18 cellular contexts compared by ENCODE assay signal in genomic region chr4:20520901-20521300, GRCh38.
A peak's percentile ranks its signal among the peaks of the same experiment; 100 is the strongest.
DNase-seq lines count a peak whose midpoint lies in the region; ATAC-seq, FAIRE-seq and TF ChIP-seq lines count a peak whose summit lies in the region.
"Had no signal": no experiment of that assay in that cellular context is flagged by ENCODE, and none has a peak within 500 bp of the region (broad histone marks: within the 10 kb centered on the region; RNA-seq: fewer than 3 reads in every experiment).

No MANE protein-coding gene starts in this region.

- H3K27me3 Mint-ChIP-seq in MCF 10A (ENCODE audit: insufficient read depth, unreplicated experiment), result no peaks in the 10 kb centered on the region
- H3K27me3 Mint-ChIP-seq in T-helper 2 cell treated with Interferon-gamma antibody and Interleukin-4, amounts not matched to agents 5 μg/mL and 100 μg/mL, for 36 hours (ENCODE audit: low read depth), result no peaks in the 10 kb centered on the region
- H3K27me3 Mint-ChIP-seq: activated B cell treated with CpG ODN at 0.5 μM for 24 hours; activated naive CD8-positive, alpha-beta T cell treated with anti-CD3 and anti-CD28 coated beads, Interleukin-2, amount 10 ng/mL, durations not matched to agents 7 days and 5 days had no signal

- no peak overlapping the region for H3K27ac ChIP-seq in breast epithelium
- H3K27ac ChIP-seq: 22Rv1, heart right ventricle, left lung, skin epidermis had no signal

- no peaks in the 10 kb centered on the region for H3K27me3 ChIP-seq in breast epithelium
- H3K27me3 ChIP-seq: heart right ventricle, left lung had no signal

- intact Hi-C loops in MCF 10A (cut with micrococcal nuclease), result no loop called here
- intact Hi-C loops in breast epithelium (cut with DNase I; ENCODE audit: low total_unique reads), result loop anchor here (2.0 kb wide), 1 partner anchor 54 kb away; no protein-coding TSS in a partner anchor

- no peaks in the 10 kb centered on the region for H3K4me1 ChIP-seq in breast epithelium
- H3K4me1 ChIP-seq: heart right ventricle, left lung had no signal

- H3K9me3 Mint-ChIP-seq in MCF 10A (ENCODE audit: unreplicated experiment), result no peaks in the 10 kb centered on the region
- no peaks in the 10 kb centered on the region for H3K9me3 Mint-ChIP-seq in T-helper 2 cell treated with Interferon-gamma antibody and Interleukin-4, amounts not matched to agents 5 μg/mL and 100 μg/mL, for 36 hours
- H3K9me3 Mint-ChIP-seq: activated B cell treated with CpG ODN at 0.5 μM for 24 hours; activated naive CD8-positive, alpha-beta T cell treated with anti-CD3 and anti-CD28 coated beads, Interleukin-2, amount 10 ng/mL, durations not matched to agents 7 days and 5 days had no signal

- no peaks in the 10 kb centered on the region for H3K36me3 Mint-ChIP-seq in MCF 10A (ENCODE audit: insufficient read depth, unreplicated experiment)
- H3K36me3 Mint-ChIP-seq in T-helper 2 cell treated with Interferon-gamma antibody and Interleukin-4, amounts not matched to agents 5 μg/mL and 100 μg/mL, for 36 hours (ENCODE audit: low read depth), result no peaks in the 10 kb centered on the region
- H3K36me3 Mint-ChIP-seq: activated naive CD8-positive, alpha-beta T cell treated with anti-CD3 and anti-CD28 coated beads, Interleukin-2, amount 10 ng/mL, durations not matched to agents 7 days and 5 days had no signal

- CTCF ChIA-PET in MCF 10A (lab: Yijun Ruan, JAX), result interaction anchor here (0.7 kb wide), 1 partner anchor 100 kb away, joined by 3 read pairs; no protein-coding TSS in a partner anchor

- TF ChIP-seq CTCF in MCF 10A (IDR thresholded peaks at IDR 0.05; ENCODE audit: unreplicated experiment) (no peak), breast epithelium (IDR thresholded peaks at IDR 0.05) (no peak), foreskin fibroblast (IDR thresholded peaks at IDR 0.05; ENCODE audit: low read depth, low read length) (no peak)

- no peak overlapping the region for H3K27ac Mint-ChIP-seq in MCF 10A (ENCODE audit: low read depth, unreplicated experiment)
- H3K27ac Mint-ChIP-seq in T-helper 2 cell treated with Interferon-gamma antibody and Interleukin-4, amounts not matched to agents 5 μg/mL and 100 μg/mL, for 36 hours, result no peak overlapping the region
- H3K27ac Mint-ChIP-seq: activated B cell treated with CpG ODN at 0.5 μM for 24 hours; activated naive CD8-positive, alpha-beta T cell treated with anti-CD3 and anti-CD28 coated beads, Interleukin-2, amount 10 ng/mL, durations not matched to agents 7 days and 5 days had no signal

- peaks cover 7% of the 10 kb centered on the region for H3K4me1 Mint-ChIP-seq in MCF 10A (ENCODE audit: insufficient read depth, unreplicated experiment)
- H3K4me1 Mint-ChIP-seq in T-helper 2 cell treated with Interferon-gamma antibody and Interleukin-4, amounts not matched to agents 5 μg/mL and 100 μg/mL, for 36 hours (ENCODE audit: low read depth), result no peaks in the 10 kb centered on the region
- H3K4me1 Mint-ChIP-seq: activated B cell treated with CpG ODN at 0.5 μM for 24 hours; activated naive CD8-positive, alpha-beta T cell treated with anti-CD3 and anti-CD28 coated beads, Interleukin-2, amount 10 ng/mL, durations not matched to agents 7 days and 5 days had no signal

- no peak for TF ChIP-seq POLR2A in breast epithelium (IDR thresholded peaks at IDR 0.05)

- H3K4me3 Mint-ChIP-seq in MCF 10A (ENCODE audit: unreplicated experiment), result no peak overlapping the region
- H3K4me3 Mint-ChIP-seq in T-helper 2 cell treated with Interferon-gamma antibody and Interleukin-4, amounts not matched to agents 5 μg/mL and 100 μg/mL, for 36 hours, result no peak overlapping the region
- H3K4me3 Mint-ChIP-seq: activated B cell treated with CpG ODN at 0.5 μM for 24 hours; activated naive CD8-positive, alpha-beta T cell treated with anti-CD3 and anti-CD28 coated beads, Interleukin-2, amount 10 ng/mL, durations not matched to agents 7 days and 5 days had no signal

- H3K36me3 ChIP-seq in breast epithelium, result no peaks in the 10 kb centered on the region
- H3K36me3 ChIP-seq: left lung had no signal

- POLR2A ChIA-PET in MCF 10A (lab: Yijun Ruan, JAX), result no interaction called here

- H3K9me3 ChIP-seq in breast epithelium, result no peaks in the 10 kb centered on the region
- H3K9me3 ChIP-seq: heart right ventricle, left lung had no signal

- ATAC-seq in HG02763 (IDR thresholded peaks at IDR 0.05; ENCODE audit: unreplicated experiment), result no peak
- ATAC-seq: heart right ventricle, left lung had no signal

- H3K4me3 ChIP-seq in breast epithelium (no peak overlapping the region), foreskin fibroblast (ENCODE audit: low read depth in 1 of 2, low read length in 2 of 2) (no peak overlapping the region)
- H3K4me3 ChIP-seq: heart right ventricle, left lung, skin epidermis had no signal

- no peak for FAIRE-seq in urothelium cell line (lab: Jason Lieb, UNC)

- BruUV-seq in MCF 10A (replicated peaks; lab: Mats Ljungman, UMichigan), result no TSS peak

- peak; percentile 49 for DNase-seq in MCF 10A (ENCODE audit: unreplicated experiment)
- no peak for DNase-seq in breast epithelium (ENCODE audit: low spot score in 2 of 2)
- peak; percentile 21 for DNase-seq in amniotic stem cell (lab: John Stamatoyannopoulos, UW)
- peak; percentile 54 to 76 for DNase-seq in foreskin fibroblast
- DNase-seq in urothelium cell line (ENCODE audit: low spot score), result peak; percentile 40
- DNase-seq in middle frontal gyrus (ENCODE audit: extremely low spot score, low spot score), result no peak
- no peak for DNase-seq in T-helper 2 cell treated with Interferon-gamma antibody and Interleukin-4, amounts not matched to agents 5 μg/mL and 100 μg/mL, for 36 hours (ENCODE audit: low spot score)
- DNase-seq: activated B cell treated with CpG ODN at 0.5 μM for 24 hours; activated naive CD8-positive, alpha-beta T cell treated with anti-CD3 and anti-CD28 coated beads, Interleukin-2, amount 10 ng/mL, durations not matched to agents 7 days and 5 days; COR-L47; dermis blood vessel endothelial cell; heart right ventricle; Karpas-422; left lung; NCI-H2107 had no signal

Comparison
In these comparisons a context has a peak if more than half of its experiments do, and no peak if none do; other contexts are left out.
1. DNase-seq: peak in MCF 10A (single experiment), amniotic stem cell (single experiment), foreskin fibroblast (2 of 2) and urothelium cell line (single experiment); none in breast epithelium (0 of 2), middle frontal gyrus (single experiment) and T-helper 2 cell treated with Interferon-gamma antibody and Interleukin-4, amounts not matched to agents 5 μg/mL and 100 μg/mL, for 36 hours (single experiment).